13 cellular contexts compared by ENCODE assay signal in the genomic region with DNA sequence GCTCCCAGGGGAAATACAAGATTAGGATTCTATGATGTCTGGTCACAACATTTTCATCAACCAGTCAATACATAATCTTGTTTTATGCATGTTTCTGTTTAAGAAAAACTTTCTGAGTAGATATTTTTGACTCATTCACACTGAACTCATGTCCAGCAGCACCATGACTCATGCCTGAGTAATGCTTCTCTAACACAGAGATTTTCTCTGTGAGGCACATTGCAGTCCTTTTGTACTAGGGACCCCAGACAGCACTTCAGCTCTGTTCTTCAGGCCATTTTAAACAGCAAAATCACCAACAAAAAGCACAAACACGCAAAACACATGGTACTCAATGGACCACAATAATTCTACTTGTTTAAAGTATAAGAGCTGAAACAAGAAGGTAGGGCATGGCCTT.
A peak's percentile ranks its signal among the peaks of the same experiment; 100 is the strongest.
DNase-seq lines count a peak whose midpoint lies in the region; ATAC-seq, FAIRE-seq and TF ChIP-seq lines count a peak whose summit lies in the region.
"Had no signal": no experiment of that assay in that cellular context is flagged by ENCODE, and none has a peak within 500 bp of the region (broad histone marks: within the 10 kb centered on the region; RNA-seq: fewer than 3 reads in every experiment).

No MANE protein-coding gene starts in this region.

- peaks cover 13% of the 10 kb centered on the region for H3K4me1 ChIP-seq in endothelial cell of umbilical vein (ENCODE audit: control insufficient read depth, extremely low read depth, insufficient read depth, low read length)

- H3K9ac ChIP-seq in endothelial cell of umbilical vein (replicated peaks; ENCODE audit: extremely low read depth, insufficient read depth, low read length), result peak overlapping the region; percentile 47

- H3K9me1 ChIP-seq in endothelial cell of umbilical vein (replicated peaks; ENCODE audit: control insufficient read depth, extremely low read depth, insufficient read depth, low read length), result no peaks in the 10 kb centered on the region

- peaks cover 7% of the 10 kb centered on the region for H3K9me3 Mint-ChIP-seq in neural crest cell
- peaks cover 8% of the 10 kb centered on the region for H3K9me3 Mint-ChIP-seq in stimulated activated memory B cell treated with anti-CD40 and anti-IgM and Interleukin-4, amounts not matched to agents 10 μg/mL and 1 μg/mL and 100 μg/mL, for 72 hours

- no peaks in the 10 kb centered on the region for H4K20me1 ChIP-seq in endothelial cell of umbilical vein (replicated peaks; ENCODE audit: control insufficient read depth, extremely low read depth, insufficient read depth, low read length)

- H3K27ac Mint-ChIP-seq in neural crest cell (ENCODE audit: unreplicated experiment), result peak overlapping the region; percentile 73
- no peak overlapping the region for H3K27ac Mint-ChIP-seq in stimulated activated memory B cell treated with anti-CD40 and anti-IgM and Interleukin-4, amounts not matched to agents 10 μg/mL and 1 μg/mL and 100 μg/mL, for 72 hours
- H3K27ac Mint-ChIP-seq: H9 had no signal

- no peak for TF ChIP-seq POLR2A in endothelial cell of umbilical vein (IDR thresholded peaks at IDR 0.05; ENCODE audit: low read depth, low read length)

- no peaks in the 10 kb centered on the region for H3K27me3 ChIP-seq in endothelial cell of umbilical vein (ENCODE audit: control insufficient read depth in 2 of 2, insufficient read depth in 2 of 2, low read length in 2 of 2)

- dilution Hi-C loops in endothelial cell of umbilical vein (cut with MboI; ENCODE audit: extremely low pct_ligation_motif_present, low sequenced_read_pairs), result no loop called here

- peak; percentile 43 for DNase-seq in CD1c-positive myeloid dendritic cell (ENCODE audit: extremely low spot score)
- peak; percentile 32 for DNase-seq in NOMO-1 treated with DMSO at 0.1 percent for 48 hours (lab: John Stamatoyannopoulos, UW; ENCODE audit: unreplicated experiment)
- peak; percentile 76 for DNase-seq in endothelial cell of umbilical vein (ENCODE audit: low read depth, low spot score)
- DNase-seq in neural crest cell (ENCODE audit: low read depth, low spot score), result no peak
- no peak for DNase-seq in GM10248 (ENCODE audit: extremely low spot score)
- DNase-seq: effector memory CD4-positive, alpha-beta T cell; H9; NCI-H2081; stimulated activated CD4-positive, alpha-beta T cell treated with anti-CD3 and anti-CD28 coated beads, Interleukin-15, amount 100 ng/mL, for 24 hours had no signal

- H3K4me3 ChIP-seq in endothelial cell of umbilical vein (replicated peaks in 1 of 3; ENCODE audit: insufficient read depth in 1 of 3, low read depth in 1 of 3, low read length in 3 of 3), result no peak overlapping the region

- peak overlapping the region; percentile 72 for H3K4me2 ChIP-seq in endothelial cell of umbilical vein (ENCODE audit: insufficient read depth, low read length)

- CTCF ChIA-PET in endothelial cell of umbilical vein (lab: Charles Lee), result no interaction called here
- CTCF ChIA-PET in GM10248 (lab: Yijun Ruan, JAX), result no interaction called here

- ATAC-seq in GM18868 (IDR thresholded peaks at IDR 0.05; ENCODE audit: unreplicated experiment) (no peak), GM21717 (IDR thresholded peaks at IDR 0.05; ENCODE audit: unreplicated experiment) (no peak)
- ATAC-seq in stimulated activated memory B cell treated with anti-CD40 and anti-IgM and Interleukin-4, amounts not matched to agents 10 μg/mL and 1 μg/mL and 100 μg/mL, for 72 hours, result no peak

- POLR2A ChIA-PET in endothelial cell of umbilical vein (lab: Charles Lee), result no interaction called here
- POLR2A ChIA-PET in GM10248 (lab: Yijun Ruan, JAX), result no interaction called here

- no peak overlapping the region for H3K4me3 Mint-ChIP-seq in neural crest cell
- no peak overlapping the region for H3K4me3 Mint-ChIP-seq in stimulated activated memory B cell treated with anti-CD40 and anti-IgM and Interleukin-4, amounts not matched to agents 10 μg/mL and 1 μg/mL and 100 μg/mL, for 72 hours
- H3K4me3 Mint-ChIP-seq: H9 had no signal

- FAIRE-seq in endothelial cell of umbilical vein (lab: Jason Lieb, UNC), result peak; percentile 93

- H3K79me2 ChIP-seq in endothelial cell of umbilical vein (ENCODE audit: control insufficient read depth, insufficient read depth, low read length), result no peaks in the 10 kb centered on the region

- BruUV-seq in endothelial cell of umbilical vein (replicated peaks; lab: Mats Ljungman, UMichigan), result no TSS peak

- no peaks in the 10 kb centered on the region for H3K36me3 ChIP-seq in endothelial cell of umbilical vein (ENCODE audit: control insufficient read depth in 2 of 2, extremely low read depth in 1 of 2, insufficient read depth in 2 of 2, low read length in 2 of 2)

- TF ChIP-seq CTCF in endothelial cell of umbilical vein (IDR thresholded peaks at IDR 0.05; ENCODE audit: extremely low read depth in 1 of 2, insufficient read depth in 1 of 2, low read depth in 1 of 2, low read length in 2 of 2) (no peak), neural crest cell (conservative IDR thresholded peaks at IDR 0.05) (no peak), GM10248 (IDR thresholded peaks at IDR 0.05; ENCODE audit: control extremely low read depth, extremely low read depth, low read depth, missing control alignments) (no peak)

- H3K36me3 Mint-ChIP-seq in neural crest cell (ENCODE audit: low read depth), result peaks cover 3% of the 10 kb centered on the region
- no peaks in the 10 kb centered on the region for H3K36me3 Mint-ChIP-seq in stimulated activated memory B cell treated with anti-CD40 and anti-IgM and Interleukin-4, amounts not matched to agents 10 μg/mL and 1 μg/mL and 100 μg/mL, for 72 hours

- H2AFZ ChIP-seq in endothelial cell of umbilical vein (ENCODE audit: low read depth, low read length), result no peak overlapping the region

- H3K4me1 Mint-ChIP-seq in neural crest cell, result peaks cover 15% of the 10 kb centered on the region
- no peaks in the 10 kb centered on the region for H3K4me1 Mint-ChIP-seq in stimulated activated memory B cell treated with anti-CD40 and anti-IgM and Interleukin-4, amounts not matched to agents 10 μg/mL and 1 μg/mL and 100 μg/mL, for 72 hours
- H3K4me1 Mint-ChIP-seq: H9 had no signal

- H3K27ac ChIP-seq in endothelial cell of umbilical vein (ENCODE audit: insufficient read depth, low read depth, low read length), result peak overlapping the region; percentile 65
- H3K27ac ChIP-seq: HL-60 had no signal

- no peaks in the 10 kb centered on the region for H3K9me3 ChIP-seq in endothelial cell of umbilical vein (replicated peaks; ENCODE audit: control insufficient read depth, insufficient read depth, low read length)

- H3K27me3 Mint-ChIP-seq in neural crest cell (ENCODE audit: low read depth), result no peaks in the 10 kb centered on the region
- H3K27me3 Mint-ChIP-seq in stimulated activated memory B cell treated with anti-CD40 and anti-IgM and Interleukin-4, amounts not matched to agents 10 μg/mL and 1 μg/mL and 100 μg/mL, for 72 hours, result no peaks in the 10 kb centered on the region

- intact Hi-C loops in endothelial cell of umbilical vein (cut with micrococcal nuclease), result loop anchor here (1.0 kb wide), 1 partner anchor 8 kb away; no protein-coding TSS in a partner anchor

TF ChIP-seq in endothelial cell of umbilical vein, 7 proteins besides CTCF, POLR2A, EP300 and RAD21:
- TF ChIP-seq, protein P1, sequence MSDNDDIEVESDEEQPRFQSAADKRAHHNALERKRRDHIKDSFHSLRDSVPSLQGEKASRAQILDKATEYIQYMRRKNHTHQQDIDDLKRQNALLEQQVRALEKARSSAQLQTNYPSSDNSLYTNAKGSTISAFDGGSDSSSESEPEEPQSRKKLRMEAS (IDR thresholded peaks at IDR 0.05; ENCODE audit: insufficient read depth, insufficient read length), result no peak
- TF ChIP-seq MYC (IDR thresholded peaks at IDR 0.05; ENCODE audit: low read depth, low read length) (no peak), JUN (IDR thresholded peaks at IDR 0.05; ENCODE audit: borderline replicate concordance, insufficient read depth, insufficient read length, low read depth) (peak; percentile 68), GATA2 (IDR thresholded peaks at IDR 0.05; ENCODE audit: insufficient read depth, insufficient read length, low read depth, low read length) (no peak), FOS (IDR thresholded peaks at IDR 0.05; ENCODE audit: borderline replicate concordance, insufficient read depth, low read length) (peak; percentile 95)
TF ChIP-seq in endothelial cell of umbilical vein: peak in this region for 2.

Comparison
In these comparisons a context has a peak if more than half of its experiments do, and no peak if none do; other contexts are left out.
1. DNase-seq: peak in CD1c-positive myeloid dendritic cell (single experiment), NOMO-1 treated with DMSO at 0.1 percent for 48 hours (single experiment) and endothelial cell of umbilical vein (single experiment); none in neural crest cell (single experiment) and GM10248 (single experiment).